8 cellular contexts compared by ENCODE assay signal in the genomic region with DNA sequence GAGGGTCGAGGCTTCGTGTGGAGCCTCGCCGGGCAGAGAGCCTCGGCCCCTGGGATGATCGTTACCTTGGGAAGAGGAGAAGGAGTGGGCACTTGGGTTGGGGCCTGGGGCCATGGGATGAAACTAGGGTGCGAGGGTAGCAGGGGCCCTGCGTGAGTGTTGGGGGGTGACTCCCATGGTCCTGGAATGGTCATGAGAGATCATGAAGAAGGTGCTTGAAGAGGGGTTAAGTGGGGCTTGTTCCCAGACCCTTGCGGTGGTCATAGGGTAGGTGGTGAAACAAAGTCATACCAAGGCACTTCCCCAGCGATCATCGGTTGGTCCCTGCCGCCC. TPM values are rescaled to one million over a fixed set of nuclear protein-coding genes. Genes with fewer than 3 reads are reported as not detected.
DNase-seq lines count a peak whose midpoint lies in the region; ATAC-seq and TF ChIP-seq lines count a peak whose summit lies in the region.

No MANE protein-coding gene starts in this region.

- H3K27me3 ChIP-seq in iPS-15b (ENCODE audit: control insufficient read depth, insufficient read depth, low read length) = no peaks in the 10 kb centered on the region
- H3K27me3 ChIP-seq in stomach = no peaks in the 10 kb centered on the region

- TF ChIP-seq CTCF in CD14-positive monocyte (IDR thresholded peaks at IDR 0.05) = no peak
- no peak for TF ChIP-seq CTCF in HFF-Myc (IDR thresholded peaks at IDR 0.05; ENCODE audit: low read depth, low read length, missing control alignments)
- no peak for TF ChIP-seq CTCF in stomach (IDR thresholded peaks at IDR 0.05)

- H3K36me3 ChIP-seq in iPS-15b (ENCODE audit: control insufficient read depth, insufficient read depth, low read length) (no peaks in the 10 kb centered on the region), stomach (no peaks in the 10 kb centered on the region)

- WGBS in stomach, 5 donors = 6 to 11% (median 9%) methylated on average over 12 of the region's 12 CpGs

- H3K9ac ChIP-seq in iPS-15b (ENCODE audit: low read depth, low read length) = peak overlapping the region; percentile 89

- H3K9me3 ChIP-seq in iPS-15b (ENCODE audit: control insufficient read depth, insufficient read depth, low read length) (no peaks in the 10 kb centered on the region), stomach (no peaks in the 10 kb centered on the region)

- DNase-seq in CD14-positive monocyte (ENCODE audit: low spot score) (no peak), HFF-Myc (ENCODE audit: extremely low read depth, low read depth) (no peak), stomach (no peak), GF-D8 (lab: John Stamatoyannopoulos, UW) (no peak)
- no peak for DNase-seq in activated CD8-positive, alpha-beta T cell treated with anti-CD3 and anti-CD28 coated beads, Interleukin-2, amount 10 ng/mL, durations not matched to agents 7 days and 5 days
- DNase-seq in stimulated activated CD4-positive, alpha-beta T cell treated with anti-CD3 and anti-CD28 coated beads, Interleukin-2, amount 100 ng/mL, for 48 hours = no peak

- H3K4me1 Mint-ChIP-seq in CD14-positive monocyte = peaks cover 26% of the 10 kb centered on the region
- H3K4me1 Mint-ChIP-seq in activated CD8-positive, alpha-beta T cell treated with anti-CD3 and anti-CD28 coated beads, Interleukin-2, amount 10 ng/mL, durations not matched to agents 7 days and 5 days (ENCODE audit: low read depth) = peaks cover 37% of the 10 kb centered on the region

- peak overlapping the region; percentile 95 to 99 (median 98) for H3K27ac Mint-ChIP-seq in CD14-positive monocyte
- peak overlapping the region; percentile 98 for H3K27ac Mint-ChIP-seq in activated CD8-positive, alpha-beta T cell treated with anti-CD3 and anti-CD28 coated beads, Interleukin-2, amount 10 ng/mL, durations not matched to agents 7 days and 5 days

- intact Hi-C loops in CD14-positive monocyte (cut with micrococcal nuclease) (loop anchor here (2.0 to 5.0 kb wide), 2 partner anchors 24 to 84 kb away; partner anchors contain the start of genes RBM14 (in 2 of the 2) and RBM4B (in 1 of the 2)), stomach (cut with DNase I; ENCODE audit: low total_unique reads) (no loop called here)

- ATAC-seq in activated CD8-positive, alpha-beta T cell treated with anti-CD3 and anti-CD28 coated beads, Interleukin-2, amount 10 ng/mL, durations not matched to agents 7 days and 5 days = no peak
- no peak for ATAC-seq in GM19455 (IDR thresholded peaks at IDR 0.05; ENCODE audit: unreplicated experiment)

- H3K27me3 Mint-ChIP-seq in CD14-positive monocyte (ENCODE audit: low read depth in 3 of 3) = peaks cover 0 to 1% (median 0%) of the 10 kb centered on the region in 3 donors
- H3K27me3 Mint-ChIP-seq in activated CD8-positive, alpha-beta T cell treated with anti-CD3 and anti-CD28 coated beads, Interleukin-2, amount 10 ng/mL, durations not matched to agents 7 days and 5 days (ENCODE audit: low read depth) = no peaks in the 10 kb centered on the region

- POLR2A ChIA-PET in activated CD8-positive, alpha-beta T cell treated with anti-CD3 and anti-CD28 coated beads, Interleukin-2, amount 10 ng/mL, durations not matched to agents 7 days and 5 days (lab: Charles Lee) = interaction anchor here (0.8 to 3.0 kb wide), 8 partner anchors 17 to 221 kb away, joined by 3 to 35 read pairs (median 5); partner anchors contain the start of genes RBM14, RBM4 and SLC29A2

- no peaks in the 10 kb centered on the region for H3K4me1 ChIP-seq in iPS-15b (ENCODE audit: control insufficient read depth, insufficient read depth, low read length)
- H3K4me1 ChIP-seq in stomach = peaks cover 31 to 45% (median 37%) of the 10 kb centered on the region in 4 donors

- no peak for TF ChIP-seq EP300 in stomach (IDR thresholded peaks at IDR 0.05)

- TF ChIP-seq POLR2A in stomach (IDR thresholded peaks at IDR 0.05) = no peak

- peaks cover 4 to 13% of the 10 kb centered on the region in 2 donors for H3K36me3 Mint-ChIP-seq in CD14-positive monocyte
- peaks cover 3% of the 10 kb centered on the region for H3K36me3 Mint-ChIP-seq in activated CD8-positive, alpha-beta T cell treated with anti-CD3 and anti-CD28 coated beads, Interleukin-2, amount 10 ng/mL, durations not matched to agents 7 days and 5 days (ENCODE audit: low read depth)

- H3K4me3 ChIP-seq in HFF-Myc (replicated peaks; ENCODE audit: low read depth, low read length) (peak overlapping the region; percentile 59), iPS-15b (ENCODE audit: low read depth, low read length) (peak overlapping the region; percentile 99), stomach (peak overlapping the region; percentile 61 to 74 (median 66))

- CTCF ChIA-PET in activated CD8-positive, alpha-beta T cell treated with anti-CD3 and anti-CD28 coated beads, Interleukin-2, amount 10 ng/mL, durations not matched to agents 7 days and 5 days (lab: Charles Lee) = interaction anchor here (1.0 to 7.9 kb wide), 15 partner anchors 12 to 249 kb away, joined by 3 to 63 read pairs (median 5); partner anchors contain the start of genes CTSF, RBM14, RBM4 and RBM4B

- peak overlapping the region; percentile 58 to 91 (median 84) for H3K27ac ChIP-seq in stomach

- H3K4me3 Mint-ChIP-seq in CD14-positive monocyte = peak overlapping the region; percentile 97 to 100
- peak overlapping the region; percentile 100 for H3K4me3 Mint-ChIP-seq in activated CD8-positive, alpha-beta T cell treated with anti-CD3 and anti-CD28 coated beads, Interleukin-2, amount 10 ng/mL, durations not matched to agents 7 days and 5 days

- H3K9me3 Mint-ChIP-seq in CD14-positive monocyte = no peaks in the 10 kb centered on the region
- no peaks in the 10 kb centered on the region for H3K9me3 Mint-ChIP-seq in activated CD8-positive, alpha-beta T cell treated with anti-CD3 and anti-CD28 coated beads, Interleukin-2, amount 10 ng/mL, durations not matched to agents 7 days and 5 days (ENCODE audit: insufficient read depth)

RNA-seq across cellular contexts. Expression of gene CCS, which starts 0.3 kb away (rescaled TPM):
- polyA plus RNA-seq in CD14-positive monocyte (10 to 100 TPM; 26.9 to 37.0 TPM), stomach (10 to 100 TPM; 48.0 to 83.2 (median 70.1) TPM)
- total RNA-seq in activated CD8-positive, alpha-beta T cell treated with anti-CD3 and anti-CD28 coated beads, Interleukin-2, amount 10 ng/mL, durations not matched to agents 7 days and 5 days = 10 to 100 TPM; 29.3 to 32.5 TPM
- 100 to 1,000 TPM in 1 of 5 donors, 10 to 100 TPM in 4; 19.3 to 131 (median 40.3) TPM for total RNA-seq in stomach

RNA-seq across cellular contexts. Expression of gene CCDC87, which starts 0.4 kb away (rescaled TPM):
- polyA plus RNA-seq in CD14-positive monocyte (not detected), stomach (under 1 TPM in 2 of 3 donors, not detected in 1; 0.05 to 0.12 TPM)
- under 1 TPM; 0.55 to 0.70 TPM for total RNA-seq in activated CD8-positive, alpha-beta T cell treated with anti-CD3 and anti-CD28 coated beads, Interleukin-2, amount 10 ng/mL, durations not matched to agents 7 days and 5 days
- 10 to 100 TPM in 1 of 5 donors, under 1 TPM in 1, not detected in 3; 0.45 to 15.9 TPM for total RNA-seq in stomach

RNA-seq across cellular contexts. Expression of gene RBM14, which starts 23.2 kb away (rescaled TPM):
- polyA plus RNA-seq in CD14-positive monocyte (10 to 100 TPM; 42.6 to 46.7 TPM), stomach (10 to 100 TPM; 19.7 to 28.4 (median 20.2) TPM)
- total RNA-seq in activated CD8-positive, alpha-beta T cell treated with anti-CD3 and anti-CD28 coated beads, Interleukin-2, amount 10 ng/mL, durations not matched to agents 7 days and 5 days = 100 to 1,000 TPM; 168 to 182 TPM
- 100 to 1,000 TPM in 1 of 5 donors, 10 to 100 TPM in 3, 1 to 10 TPM in 1; 9.9 to 233 (median 54.9) TPM for total RNA-seq in stomach

RNA-seq across cellular contexts. Expression of gene CTSF, which starts 24.9 kb away (rescaled TPM):
- polyA plus RNA-seq in CD14-positive monocyte = 1 to 10 TPM; 1.5 to 2.3 TPM
- total RNA-seq in activated CD8-positive, alpha-beta T cell treated with anti-CD3 and anti-CD28 coated beads, Interleukin-2, amount 10 ng/mL, durations not matched to agents 7 days and 5 days = under 1 TPM; 0.70 to 0.90 TPM
- 100 to 1,000 TPM in 1 of 5 donors, 10 to 100 TPM in 3, 1 to 10 TPM in 1; 7.6 to 105 (median 52.0) TPM for total RNA-seq in stomach
- polyA plus RNA-seq in stomach = 10 to 100 TPM; 15.0 to 29.1 (median 26.7) TPM

RNA-seq across cellular contexts. Expression of gene RBM4, which starts 45.2 kb away (rescaled TPM):
- 100 to 1,000 TPM; 153 TPM for polyA plus RNA-seq in CD14-positive monocyte
- 100 to 1,000 TPM; 118 to 121 TPM for total RNA-seq in activated CD8-positive, alpha-beta T cell treated with anti-CD3 and anti-CD28 coated beads, Interleukin-2, amount 10 ng/mL, durations not matched to agents 7 days and 5 days
- 100 to 1,000 TPM in 2 of 5 donors, 10 to 100 TPM in 3; 44.3 to 136 (median 98.4) TPM for total RNA-seq in stomach
- 100 to 1,000 TPM in 1 of 3 donors, 10 to 100 TPM in 2; 89.1 to 107 (median 90.4) TPM for polyA plus RNA-seq in stomach
